Comparison of ENCODE assay signal across 28 cellular contexts in genomic region chr10:48900296-48900695, GRCh38. TPM values are rescaled to one million over a fixed set of nuclear protein-coding genes. Genes with fewer than 3 reads are reported as not detected.
DNase-seq lines count a peak whose midpoint lies in the region; ATAC-seq, FAIRE-seq and TF ChIP-seq lines count a peak whose summit lies in the region.
"Had no signal": no experiment of that assay in that cellular context is flagged by ENCODE, and none has a peak within 500 bp of the region (broad histone marks: within the 10 kb centered on the region; RNA-seq: fewer than 3 reads in every experiment).

No MANE protein-coding gene starts in this region.

- H3K27me3 ChIP-seq in OCI-LY3 (ENCODE audit: low read depth, low read length) (no peaks in the 10 kb centered on the region), upper lobe of left lung (no peaks in the 10 kb centered on the region)
- H3K27me3 ChIP-seq: tibial nerve had no signal

- no peaks in the 10 kb centered on the region for H3K79me2 ChIP-seq in OCI-LY3 (ENCODE audit: low read length)

- TF ChIP-seq POLR2A in upper lobe of left lung (IDR thresholded peaks at IDR 0.05), result no peak

- no peak overlapping the region for H3K4me3 ChIP-seq in OCI-LY3 (ENCODE audit: low read length)
- H3K4me3 ChIP-seq in upper lobe of left lung, result no peak overlapping the region
- H3K4me3 ChIP-seq: cardiac muscle cell, SK-N-MC, tibial nerve had no signal

- no peak for FAIRE-seq in RCC 7860 (lab: Jason Lieb, UNC)
- FAIRE-seq: keratinocyte had no signal

- no peak overlapping the region for H2AFZ ChIP-seq in OCI-LY3 (ENCODE audit: low read depth, low read length)

- peak overlapping the region; percentile 4; the same call in 1 of the 2 replicates for H3K27ac ChIP-seq in OCI-LY3 (ENCODE audit: low read length)
- H3K27ac ChIP-seq in upper lobe of left lung, result peak overlapping the region in 3 of 4 donors; percentile 7 to 52 (median 37)
- H3K27ac ChIP-seq: 22Rv1, cardiac muscle cell, SK-N-MC had no signal

- H3K9ac ChIP-seq in OCI-LY3 (ENCODE audit: low read length), result no peak overlapping the region

- WGBS in upper lobe of left lung, 2 donors, result 51 to 64% methylated on average over 2 of the region's 2 CpGs

- TF ChIP-seq CTCF in OCI-LY3 (IDR thresholded peaks at IDR 0.05; ENCODE audit: low read depth, low read length) (no peak), upper lobe of left lung (IDR thresholded peaks at IDR 0.05) (no peak)

- no peak overlapping the region for H3K4me2 ChIP-seq in OCI-LY3 (ENCODE audit: low read length)

- no peaks in the 10 kb centered on the region for H3K9me3 ChIP-seq in OCI-LY3 (ENCODE audit: insufficient read depth, low read length)
- H3K9me3 ChIP-seq in upper lobe of left lung, result no peaks in the 10 kb centered on the region
- H3K9me3 ChIP-seq: tibial nerve had no signal

- TF ChIP-seq EP300 in upper lobe of left lung (IDR thresholded peaks at IDR 0.05), result no peak

- ATAC-seq in left lobe of liver, result peak; percentile 30
- peak in 1 of 2 donors; percentile 54 for ATAC-seq in upper lobe of left lung (ENCODE audit: low FRiP score in 2 of 2)
- ATAC-seq in GM21390 (IDR thresholded peaks at IDR 0.05; ENCODE audit: unreplicated experiment), result no peak
- ATAC-seq: activated CD4-positive, CD25-positive, alpha-beta regulatory T cell treated with anti-CD3 and anti-CD28 coated beads, Interleukin-2, amount 50 U/mL, for 24 hours; activated CD8-positive, alpha-beta T cell treated with anti-CD3 and anti-CD28 coated beads, Interleukin-2, amount 10 ng/mL, durations not matched to agents 7 days and 5 days; activated T-cell treated with anti-CD3 and anti-CD28 coated beads, Interleukin-2, amount 50 U/mL, for 4 hours; natural killer cell treated with Interleukin-12 subunit alpha and Interleukin-12 subunit beta and Interleukin-15 and Interleukin-18, amount 100 ng/mL, for 72 hours; Panc1 had no signal

- 0 out of 2 replicates have a peak, but pooled peaks cover 3% of the 10 kb centered on the region for H4K20me1 ChIP-seq in OCI-LY3 (ENCODE audit: insufficient read depth, low read length)

- peak; percentile 5 for DNase-seq in SIG-M5 treated with dmso at 0.1 percent for 504 hours (lab: John Stamatoyannopoulos, UW; ENCODE audit: unreplicated experiment)
- no peak for DNase-seq in SIG-M5 (lab: John Stamatoyannopoulos, UW)
- DNase-seq in left lobe of liver (ENCODE audit: low spot score), result no peak
- DNase-seq in upper lobe of left lung, result no peak
- no peak for DNase-seq in activated T-cell treated with anti-CD3 and anti-CD28 coated beads for 4 hours
- DNase-seq in RCC 7860 (ENCODE audit: low spot score), result no peak
- DNase-seq: activated CD8-positive, alpha-beta T cell treated with anti-CD3 and anti-CD28 coated beads, Interleukin-2, amount 10 ng/mL, durations not matched to agents 7 days and 5 days; activated naive CD4-positive, alpha-beta T cell treated with Interleukin-2 at 50 U/mL for 16 hours; activated T-cell treated with anti-CD3 and anti-CD28 coated beads, Interleukin-2, amount 50 U/mL, for 4 hours; amygdala; dermis blood vessel endothelial cell; foreskin fibroblast; hypothalamus; NCI-H1694; NCI-H69; posterior cingulate gyrus; stimulated activated naive CD4-positive, alpha-beta T cell treated with Interleukin-2 at 50 U/mL for 16 hours had no signal

- peaks cover 7% of the 10 kb centered on the region for H3K4me1 ChIP-seq in OCI-LY3 (ENCODE audit: low read length)
- H3K4me1 ChIP-seq in upper lobe of left lung, result peaks cover 0 to 6% (median 0%) of the 10 kb centered on the region in 4 donors

- H3K36me3 ChIP-seq in OCI-LY3 (replicated peaks; ENCODE audit: low read depth, low read length) (peaks cover 39% of the 10 kb centered on the region), upper lobe of left lung (no peaks in the 10 kb centered on the region)
- H3K36me3 ChIP-seq: cardiac muscle cell, tibial nerve had no signal

RNA-seq across cellular contexts. Expression of gene LRRC18, which starts 39.3 kb away (rescaled TPM):
- total RNA-seq in left lobe of liver, result not detected
- total RNA-seq in upper lobe of left lung, result 10 to 100 TPM in 1 of 6 donors, 1 to 10 TPM in 3, under 1 TPM in 1, not detected in 1; 0.43 to 13.6 (median 2.2) TPM
- total RNA-seq: activated T-cell treated with anti-CD3 and anti-CD28 coated beads, Interleukin-2, amount 50 U/mL, for 4 hours; cardiac muscle cell; Daoy; dermis blood vessel endothelial cell; natural killer cell treated with Interleukin-12 subunit alpha and Interleukin-12 subunit beta and Interleukin-15 and Interleukin-18, amount 100 ng/mL, for 72 hours; tibial nerve had no signal
